Comparison of ENCODE assay signal across 21 cellular contexts in genomic region chr14:105925615-105926414, GRCh38.
DNase-seq lines count a peak whose midpoint lies in the region; FAIRE-seq and TF ChIP-seq lines count a peak whose summit lies in the region.
"Had no signal": no experiment of that assay in that cellular context is flagged by ENCODE, and none has a peak within 500 bp of the region (broad histone marks: within the 10 kb centered on the region; RNA-seq: fewer than 3 reads in every experiment).

No MANE protein-coding gene starts in this region.

- no peaks in the 10 kb centered on the region for H3K9me3 ChIP-seq in BE2C
- H3K9me3 ChIP-seq: BLaER1 had no signal

- H3K27ac Mint-ChIP-seq in activated naive CD4-positive, alpha-beta T cell treated with anti-CD3 and anti-CD28 coated beads, Interleukin-2, amount 10 ng/mL, durations not matched to agents 7 days and 5 days: no peak overlapping the region
- H3K27ac Mint-ChIP-seq in chondrocyte (ENCODE audit: unreplicated experiment): no peak overlapping the region
- H3K27ac Mint-ChIP-seq: CD8-positive, alpha-beta memory T cell had no signal

- FAIRE-seq in urothelium cell line (lab: Jason Lieb, UNC): no peak
- FAIRE-seq: D721Med, RCC 7860 had no signal

- no peaks in the 10 kb centered on the region for H3K36me3 Mint-ChIP-seq in activated naive CD4-positive, alpha-beta T cell treated with anti-CD3 and anti-CD28 coated beads, Interleukin-2, amount 10 ng/mL, durations not matched to agents 7 days and 5 days
- no peaks in the 10 kb centered on the region for H3K36me3 Mint-ChIP-seq in chondrocyte (ENCODE audit: low read depth)
- H3K36me3 Mint-ChIP-seq: CD8-positive, alpha-beta memory T cell had no signal

- DNase-seq in activated naive CD4-positive, alpha-beta T cell treated with anti-CD3 and anti-CD28 coated beads, Interleukin-2, amount 10 ng/mL, durations not matched to agents 7 days and 5 days: peak; percentile 19
- DNase-seq in activated naive CD4-positive, alpha-beta T cell treated with Interleukin-2 at 50 U/mL for 16 hours: no peak
- DNase-seq in BE2C (peak; percentile 1), chondrocyte (ENCODE audit: low spot score) (peak; percentile 83), posterior vena cava (ENCODE audit: low spot score) (peak; percentile 75), urothelium cell line (ENCODE audit: low spot score) (no peak), NCI-H69 (lab: John Stamatoyannopoulos, UW) (no peak), GM03348 (ENCODE audit: low spot score) (no peak)
- DNase-seq: 8988T; CD8-positive, alpha-beta memory T cell; DMS79; GOT3; NCI-H1048; NCI-H1436 treated with DMSO at 0.1 percent for 48 hours; NCI-H2029 treated with DMSO at 0.1 percent for 48 hours; NCI-H510A; NCI-H82; SIG-M5 had no signal

- peaks cover 80% of the 10 kb centered on the region for H3K27me3 Mint-ChIP-seq in activated naive CD4-positive, alpha-beta T cell treated with anti-CD3 and anti-CD28 coated beads, Interleukin-2, amount 10 ng/mL, durations not matched to agents 7 days and 5 days
- no peaks in the 10 kb centered on the region for H3K27me3 Mint-ChIP-seq in chondrocyte (ENCODE audit: low read depth)

- no peak overlapping the region for H3K4me3 ChIP-seq in BE2C (ENCODE audit: low read depth, low read length)
- H3K4me3 ChIP-seq: BLaER1 had no signal

- H3K27me3 ChIP-seq in BE2C: no peaks in the 10 kb centered on the region
- H3K27me3 ChIP-seq: BLaER1 had no signal

- intact Hi-C loops in posterior vena cava (cut with DNase I): no loop called here

- peaks cover 14% of the 10 kb centered on the region for H3K4me1 Mint-ChIP-seq in activated naive CD4-positive, alpha-beta T cell treated with anti-CD3 and anti-CD28 coated beads, Interleukin-2, amount 10 ng/mL, durations not matched to agents 7 days and 5 days
- no peaks in the 10 kb centered on the region for H3K4me1 Mint-ChIP-seq in chondrocyte (ENCODE audit: low read depth)
- H3K4me1 Mint-ChIP-seq: CD8-positive, alpha-beta memory T cell had no signal

- H3K36me3 ChIP-seq in BE2C: no peaks in the 10 kb centered on the region
- H3K36me3 ChIP-seq: BLaER1 had no signal

- H3K4me1 ChIP-seq in BE2C: peaks cover 2% of the 10 kb centered on the region; the same call in 1 of the 2 replicates
- H3K4me1 ChIP-seq: BLaER1 had no signal

- CTCF ChIA-PET in activated naive CD4-positive, alpha-beta T cell treated with anti-CD3 and anti-CD28 coated beads, Interleukin-2, amount 10 ng/mL, durations not matched to agents 7 days and 5 days (lab: Charles Lee): no interaction called here

- H3K4me3 Mint-ChIP-seq in activated naive CD4-positive, alpha-beta T cell treated with anti-CD3 and anti-CD28 coated beads, Interleukin-2, amount 10 ng/mL, durations not matched to agents 7 days and 5 days: no peak overlapping the region
- no peak overlapping the region for H3K4me3 Mint-ChIP-seq in chondrocyte (ENCODE audit: unreplicated experiment)
- H3K4me3 Mint-ChIP-seq: CD8-positive, alpha-beta memory T cell had no signal

- TF ChIP-seq CTCF in BE2C (IDR thresholded peaks at IDR 0.05; ENCODE audit: low read depth, low read length) (no peak), chondrocyte (IDR thresholded peaks at IDR 0.05) (no peak)

- H3K9me3 Mint-ChIP-seq in activated naive CD4-positive, alpha-beta T cell treated with anti-CD3 and anti-CD28 coated beads, Interleukin-2, amount 10 ng/mL, durations not matched to agents 7 days and 5 days: no peaks in the 10 kb centered on the region
- H3K9me3 Mint-ChIP-seq in chondrocyte (ENCODE audit: low read depth): peaks cover 49% of the 10 kb centered on the region
- H3K9me3 Mint-ChIP-seq: CD8-positive, alpha-beta memory T cell had no signal

Comparison
In these comparisons a context has a peak if more than half of its experiments do, and no peak if none do; other contexts are left out.
1. DNase-seq: peak in activated naive CD4-positive, alpha-beta T cell treated with anti-CD3 and anti-CD28 coated beads, Interleukin-2, amount 10 ng/mL, durations not matched to agents 7 days and 5 days (single experiment), BE2C (single experiment), chondrocyte (single experiment) and posterior vena cava (single experiment); none in activated naive CD4-positive, alpha-beta T cell treated with Interleukin-2 at 50 U/mL for 16 hours (single experiment), urothelium cell line (single experiment), NCI-H69 (single experiment) and GM03348 (single experiment).